In the genomic region with DNA sequence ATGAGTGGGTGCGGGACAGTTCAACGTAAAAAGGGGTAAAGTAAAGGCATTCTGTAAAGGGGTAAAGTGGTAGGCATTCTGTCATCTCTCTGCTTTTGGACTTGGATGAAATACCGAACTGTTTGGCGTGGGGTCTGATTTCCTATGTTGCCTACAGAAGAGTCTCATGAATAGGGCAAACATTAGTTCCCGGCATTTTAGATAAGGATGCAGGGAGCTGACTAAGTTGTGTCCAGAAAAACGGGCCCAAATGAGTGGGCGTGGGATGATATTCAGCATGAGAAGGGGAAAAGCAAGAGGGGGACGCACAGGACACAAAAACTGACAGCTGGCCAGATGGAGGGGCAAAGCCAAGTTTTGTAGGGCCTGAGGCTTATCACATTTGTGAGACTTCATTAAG, we compare ENCODE assay signal across 15 cellular contexts. TPM values are rescaled to one million over a fixed set of nuclear protein-coding genes. Genes with fewer than 3 reads are reported as not detected.
A peak's percentile ranks its signal among the peaks of the same experiment; 100 is the strongest.
DNase-seq lines count a peak whose midpoint lies in the region; ATAC-seq and TF ChIP-seq lines count a peak whose summit lies in the region.
"Had no signal": no experiment of that assay in that cellular context is flagged by ENCODE, and none has a peak within 500 bp of the region (broad histone marks: within the 10 kb centered on the region; RNA-seq: fewer than 3 reads in every experiment).

No MANE protein-coding gene starts in this region.

- H3K27ac Mint-ChIP-seq in nephron: peak overlapping the region in 1 of 3 experiments; percentile 26
- no peak overlapping the region for H3K27ac Mint-ChIP-seq in type B pancreatic cell
- no peak overlapping the region for H3K27ac Mint-ChIP-seq in stimulated activated memory B cell treated with anti-CD40 and anti-IgM and Interleukin-4, amounts not matched to agents 10 μg/mL and 1 μg/mL and 100 μg/mL, for 72 hours
- H3K27ac Mint-ChIP-seq: B cell; CD4-positive, CD25-positive, alpha-beta regulatory T cell; GM23338; H9; HFFc6 had no signal

- ATAC-seq in stimulated activated memory B cell treated with anti-CD40 and anti-IgM and Interleukin-4, amounts not matched to agents 10 μg/mL and 1 μg/mL and 100 μg/mL, for 72 hours: no peak
- ATAC-seq: GM23338, HCT116 had no signal

- H3K4me3 Mint-ChIP-seq in nephron (peak overlapping the region; percentile 25 to 66 (median 55)), type B pancreatic cell (peak overlapping the region; percentile 34)
- H3K4me3 Mint-ChIP-seq in stimulated activated memory B cell treated with anti-CD40 and anti-IgM and Interleukin-4, amounts not matched to agents 10 μg/mL and 1 μg/mL and 100 μg/mL, for 72 hours: no peak overlapping the region
- H3K4me3 Mint-ChIP-seq: B cell; CD4-positive, CD25-positive, alpha-beta regulatory T cell; GM23338; H9; HFFc6 had no signal

- peaks cover 18% of the 10 kb centered on the region for H3K4me1 Mint-ChIP-seq in nephron
- peaks cover 15% of the 10 kb centered on the region for H3K4me1 Mint-ChIP-seq in type B pancreatic cell (ENCODE audit: unreplicated experiment)
- peaks cover 16% of the 10 kb centered on the region for H3K4me1 Mint-ChIP-seq in stimulated activated memory B cell treated with anti-CD40 and anti-IgM and Interleukin-4, amounts not matched to agents 10 μg/mL and 1 μg/mL and 100 μg/mL, for 72 hours

- peak; percentile 13 for DNase-seq in DMS 273 (lab: John Stamatoyannopoulos, UW; ENCODE audit: unreplicated experiment)
- DNase-seq in DMS 273 treated with DMSO at 0.1 percent for 48 hours (lab: John Stamatoyannopoulos, UW): no peak
- no peak for DNase-seq in type B pancreatic cell (ENCODE audit: extremely low spot score, unreplicated experiment)
- no peak for DNase-seq in stimulated activated CD4-positive, alpha-beta T cell treated with anti-CD3 and anti-CD28 coated beads, Interleukin-4, amount 100 ng/mL, for 24 hours
- DNase-seq: CD4-positive, CD25-positive, alpha-beta regulatory T cell; CD8-positive, alpha-beta memory T cell; DMS153; DND-41; H9; HFFc6 had no signal

- no peaks in the 10 kb centered on the region for H3K9me3 Mint-ChIP-seq in nephron
- no peaks in the 10 kb centered on the region for H3K9me3 Mint-ChIP-seq in type B pancreatic cell
- no peaks in the 10 kb centered on the region for H3K9me3 Mint-ChIP-seq in stimulated activated memory B cell treated with anti-CD40 and anti-IgM and Interleukin-4, amounts not matched to agents 10 μg/mL and 1 μg/mL and 100 μg/mL, for 72 hours
- H3K9me3 Mint-ChIP-seq: CD8-positive, alpha-beta memory T cell; GM23338; H9 had no signal

- no peaks in the 10 kb centered on the region for H3K36me3 Mint-ChIP-seq in nephron (ENCODE audit: low read depth)
- H3K36me3 Mint-ChIP-seq in type B pancreatic cell: peaks cover 4% of the 10 kb centered on the region
- H3K36me3 Mint-ChIP-seq in stimulated activated memory B cell treated with anti-CD40 and anti-IgM and Interleukin-4, amounts not matched to agents 10 μg/mL and 1 μg/mL and 100 μg/mL, for 72 hours: no peaks in the 10 kb centered on the region
- H3K36me3 Mint-ChIP-seq: CD4-positive, CD25-positive, alpha-beta regulatory T cell had no signal

- TF ChIP-seq CTCF in nephron (IDR thresholded peaks at IDR 0.05; ENCODE audit: unreplicated experiment in 3 of 3) (no peak), type B pancreatic cell (conservative IDR thresholded peaks at IDR 0.05) (no peak)

- H3K27me3 Mint-ChIP-seq in nephron (ENCODE audit: low read depth) (peaks cover 18% of the 10 kb centered on the region), type B pancreatic cell (peaks cover 11% of the 10 kb centered on the region)
- peaks cover 85% of the 10 kb centered on the region for H3K27me3 Mint-ChIP-seq in stimulated activated memory B cell treated with anti-CD40 and anti-IgM and Interleukin-4, amounts not matched to agents 10 μg/mL and 1 μg/mL and 100 μg/mL, for 72 hours

RNA-seq across cellular contexts. Expression of a gene that starts 2.9 kb away (rescaled TPM):
- total RNA-seq in type B pancreatic cell (ENCODE audit: low replicate concordance): 81.1 and 121 TPM in 2 replicates
- total RNA-seq: B cell had no signal
